Comparison of ENCODE assay signal across 15 cellular contexts in genomic region chr16:49987381-49987780, GRCh38. TPM values are rescaled to one million over a fixed set of nuclear protein-coding genes. Genes with fewer than 3 reads are reported as not detected.
DNase-seq lines count a peak whose midpoint lies in the region; ATAC-seq and TF ChIP-seq lines count a peak whose summit lies in the region.
"Had no signal": no experiment of that assay in that cellular context is flagged by ENCODE, and none has a peak within 500 bp of the region (broad histone marks: within the 10 kb centered on the region; RNA-seq: fewer than 3 reads in every experiment).

No MANE protein-coding gene starts in this region.

- no peaks in the 10 kb centered on the region for H3K9me3 Mint-ChIP-seq in activated CD8-positive, alpha-beta memory T cell treated with anti-CD3 and anti-CD28 coated beads, Interleukin-2, amount 10 ng/mL, durations not matched to agents 7 days and 5 days (ENCODE audit: low read depth)
- H3K9me3 Mint-ChIP-seq in stimulated activated naive CD8-positive, alpha-beta T cell treated with anti-CD3 and anti-CD28 coated beads, Interleukin-15, amount 100 ng/mL, for 72 hours = no peaks in the 10 kb centered on the region
- H3K9me3 Mint-ChIP-seq in activated T-helper 17 cell treated with anti-CD3 and anti-CD28 coated beads, Interleukin-2, amount 50 U/mL, for 72 hours = no peaks in the 10 kb centered on the region
- no peaks in the 10 kb centered on the region for H3K9me3 Mint-ChIP-seq in stimulated activated effector memory CD8-positive, alpha-beta T cell treated with anti-CD3 and anti-CD28 coated beads, Interleukin-12 subunit alpha, Interleukin-12 subunit beta, amount 100 ng/mL, for 72 hours
- H3K9me3 Mint-ChIP-seq: CD8-positive, alpha-beta T cell; H9 had no signal

- no peak for DNase-seq in activated CD8-positive, alpha-beta memory T cell treated with anti-CD3 and anti-CD28 coated beads, Interleukin-2, amount 10 ng/mL, durations not matched to agents 7 days and 5 days
- no peak for DNase-seq in activated CD8-positive, alpha-beta memory T cell treated with anti-CD3 and anti-CD28 coated beads, Interleukin-2, amount 50 U/mL, for 4 hours
- DNase-seq in stimulated activated naive CD8-positive, alpha-beta T cell treated with anti-CD3 and anti-CD28 coated beads, Interleukin-15, amount 100 ng/mL, for 72 hours = no peak
- DNase-seq in stimulated activated naive CD8-positive, alpha-beta T cell treated with anti-CD3 and anti-CD28 coated beads, Interleukin-15, Interleukin-2, amounts not matched to agents 100 U/mL and 50 U/mL, for 24 hours = no peak
- no peak for DNase-seq in stimulated activated effector memory CD8-positive, alpha-beta T cell treated with anti-CD3 and anti-CD28 coated beads, Interleukin-12 subunit alpha, Interleukin-12 subunit beta, amount 100 ng/mL, for 72 hours (ENCODE audit: low spot score in 2 of 2)
- DNase-seq in foreskin melanocyte = no peak
- DNase-seq: Calu3; CD8-positive, alpha-beta T cell; DMS79 treated with DMSO at 0.1 percent for 48 hours; GF-D8; GOT3; H9 had no signal

- no peaks in the 10 kb centered on the region for H3K36me3 Mint-ChIP-seq in activated CD8-positive, alpha-beta memory T cell treated with anti-CD3 and anti-CD28 coated beads, Interleukin-2, amount 10 ng/mL, durations not matched to agents 7 days and 5 days
- H3K36me3 Mint-ChIP-seq in activated T-helper 17 cell treated with anti-CD3 and anti-CD28 coated beads, Interleukin-2, amount 50 U/mL, for 72 hours (ENCODE audit: low read depth) = no peaks in the 10 kb centered on the region
- H3K36me3 Mint-ChIP-seq in stimulated activated effector memory CD8-positive, alpha-beta T cell treated with anti-CD3 and anti-CD28 coated beads, Interleukin-12 subunit alpha, Interleukin-12 subunit beta, amount 100 ng/mL, for 72 hours = no peaks in the 10 kb centered on the region
- H3K36me3 Mint-ChIP-seq: CD8-positive, alpha-beta T cell had no signal

- no peaks in the 10 kb centered on the region for H3K27me3 Mint-ChIP-seq in activated CD8-positive, alpha-beta memory T cell treated with anti-CD3 and anti-CD28 coated beads, Interleukin-2, amount 10 ng/mL, durations not matched to agents 7 days and 5 days
- H3K27me3 Mint-ChIP-seq in stimulated activated naive CD8-positive, alpha-beta T cell treated with anti-CD3 and anti-CD28 coated beads, Interleukin-15, amount 100 ng/mL, for 72 hours = no peaks in the 10 kb centered on the region
- no peaks in the 10 kb centered on the region for H3K27me3 Mint-ChIP-seq in activated T-helper 17 cell treated with anti-CD3 and anti-CD28 coated beads, Interleukin-2, amount 50 U/mL, for 72 hours

- ATAC-seq in activated CD8-positive, alpha-beta memory T cell treated with anti-CD3 and anti-CD28 coated beads, Interleukin-2, amount 10 ng/mL, durations not matched to agents 7 days and 5 days = peak; percentile 56
- ATAC-seq in stimulated activated naive CD8-positive, alpha-beta T cell treated with anti-CD3 and anti-CD28 coated beads, Interleukin-15, amount 100 ng/mL, for 72 hours = peak; percentile 82
- no peak for ATAC-seq in stimulated activated naive CD8-positive, alpha-beta T cell treated with anti-CD3 and anti-CD28 coated beads, Interleukin-15, Interleukin-2, amounts not matched to agents 100 U/mL and 50 U/mL, for 24 hours
- peak; percentile 81 for ATAC-seq in activated T-helper 17 cell treated with anti-CD3 and anti-CD28 coated beads, Interleukin-2, amount 50 U/mL, for 72 hours (replicated peaks)
- peak; percentile 85 for ATAC-seq in stimulated activated effector memory CD8-positive, alpha-beta T cell treated with anti-CD3 and anti-CD28 coated beads, Interleukin-12 subunit alpha, Interleukin-12 subunit beta, amount 100 ng/mL, for 72 hours
- ATAC-seq in GM18505 (IDR thresholded peaks at IDR 0.05; ENCODE audit: unreplicated experiment) = no peak
- ATAC-seq: CD8-positive, alpha-beta T cell had no signal

- peaks cover 28% of the 10 kb centered on the region for H3K4me1 Mint-ChIP-seq in activated CD8-positive, alpha-beta memory T cell treated with anti-CD3 and anti-CD28 coated beads, Interleukin-2, amount 10 ng/mL, durations not matched to agents 7 days and 5 days
- peaks cover 18% of the 10 kb centered on the region for H3K4me1 Mint-ChIP-seq in stimulated activated naive CD8-positive, alpha-beta T cell treated with anti-CD3 and anti-CD28 coated beads, Interleukin-15, amount 100 ng/mL, for 72 hours
- H3K4me1 Mint-ChIP-seq in activated T-helper 17 cell treated with anti-CD3 and anti-CD28 coated beads, Interleukin-2, amount 50 U/mL, for 72 hours = peaks cover 5% of the 10 kb centered on the region
- H3K4me1 Mint-ChIP-seq in stimulated activated effector memory CD8-positive, alpha-beta T cell treated with anti-CD3 and anti-CD28 coated beads, Interleukin-12 subunit alpha, Interleukin-12 subunit beta, amount 100 ng/mL, for 72 hours = peaks cover 14% of the 10 kb centered on the region
- H3K4me1 Mint-ChIP-seq: B cell had no signal

- H3K27ac Mint-ChIP-seq in activated CD8-positive, alpha-beta memory T cell treated with anti-CD3 and anti-CD28 coated beads, Interleukin-2, amount 10 ng/mL, durations not matched to agents 7 days and 5 days = peak overlapping the region; percentile 45
- H3K27ac Mint-ChIP-seq in stimulated activated naive CD8-positive, alpha-beta T cell treated with anti-CD3 and anti-CD28 coated beads, Interleukin-15, amount 100 ng/mL, for 72 hours = no peak overlapping the region
- peak overlapping the region; percentile 35 for H3K27ac Mint-ChIP-seq in activated T-helper 17 cell treated with anti-CD3 and anti-CD28 coated beads, Interleukin-2, amount 50 U/mL, for 72 hours
- H3K27ac Mint-ChIP-seq in stimulated activated effector memory CD8-positive, alpha-beta T cell treated with anti-CD3 and anti-CD28 coated beads, Interleukin-12 subunit alpha, Interleukin-12 subunit beta, amount 100 ng/mL, for 72 hours = no peak overlapping the region
- H3K27ac Mint-ChIP-seq: B cell; CD8-positive, alpha-beta T cell; H9 had no signal

- no peak overlapping the region for H3K4me3 Mint-ChIP-seq in activated CD8-positive, alpha-beta memory T cell treated with anti-CD3 and anti-CD28 coated beads, Interleukin-2, amount 10 ng/mL, durations not matched to agents 7 days and 5 days
- peak overlapping the region in 1 of 2 donors; percentile 21 for H3K4me3 Mint-ChIP-seq in stimulated activated naive CD8-positive, alpha-beta T cell treated with anti-CD3 and anti-CD28 coated beads, Interleukin-15, amount 100 ng/mL, for 72 hours
- peak overlapping the region; percentile 27 for H3K4me3 Mint-ChIP-seq in activated T-helper 17 cell treated with anti-CD3 and anti-CD28 coated beads, Interleukin-2, amount 50 U/mL, for 72 hours
- H3K4me3 Mint-ChIP-seq in stimulated activated effector memory CD8-positive, alpha-beta T cell treated with anti-CD3 and anti-CD28 coated beads, Interleukin-12 subunit alpha, Interleukin-12 subunit beta, amount 100 ng/mL, for 72 hours = no peak overlapping the region
- H3K4me3 Mint-ChIP-seq: B cell; CD8-positive, alpha-beta T cell; H9 had no signal

- no peak for TF ChIP-seq POLR2A in GM18505 (IDR thresholded peaks at IDR 0.05; ENCODE audit: borderline replicate concordance, extremely low read depth, insufficient read depth, insufficient read length)

- CTCF ChIA-PET in activated CD8-positive, alpha-beta memory T cell treated with anti-CD3 and anti-CD28 coated beads, Interleukin-2, amount 10 ng/mL, durations not matched to agents 7 days and 5 days (lab: Charles Lee) = interaction anchor here (0.7 kb wide), 1 partner anchor 38 kb away, joined by 3 read pairs; the partner anchor contains the start of gene CNEP1R1

RNA-seq across cellular contexts. Expression of gene CNEP1R1, which starts 37.6 kb away (rescaled TPM):
- 10 to 100 TPM; 27.7 to 28.4 TPM for total RNA-seq in activated CD8-positive, alpha-beta memory T cell treated with anti-CD3 and anti-CD28 coated beads, Interleukin-2, amount 10 ng/mL, durations not matched to agents 7 days and 5 days
- 10 to 100 TPM; 22.6 to 24.1 TPM for total RNA-seq in activated T-helper 17 cell treated with anti-CD3 and anti-CD28 coated beads, Interleukin-2, amount 50 U/mL, for 72 hours

Comparison
In these comparisons a context has a peak if more than half of its experiments do, and no peak if none do; other contexts are left out.
1. ATAC-seq: peak in activated CD8-positive, alpha-beta memory T cell treated with anti-CD3 and anti-CD28 coated beads, Interleukin-2, amount 10 ng/mL, durations not matched to agents 7 days and 5 days (single experiment), stimulated activated naive CD8-positive, alpha-beta T cell treated with anti-CD3 and anti-CD28 coated beads, Interleukin-15, amount 100 ng/mL, for 72 hours (single experiment), activated T-helper 17 cell treated with anti-CD3 and anti-CD28 coated beads, Interleukin-2, amount 50 U/mL, for 72 hours (single experiment) and stimulated activated effector memory CD8-positive, alpha-beta T cell treated with anti-CD3 and anti-CD28 coated beads, Interleukin-12 subunit alpha, Interleukin-12 subunit beta, amount 100 ng/mL, for 72 hours (single experiment); none in stimulated activated naive CD8-positive, alpha-beta T cell treated with anti-CD3 and anti-CD28 coated beads, Interleukin-15, Interleukin-2, amounts not matched to agents 100 U/mL and 50 U/mL, for 24 hours (single experiment) and GM18505 (single experiment).
2. H3K27ac Mint-ChIP-seq: peak in activated CD8-positive, alpha-beta memory T cell treated with anti-CD3 and anti-CD28 coated beads, Interleukin-2, amount 10 ng/mL, durations not matched to agents 7 days and 5 days (single experiment) and activated T-helper 17 cell treated with anti-CD3 and anti-CD28 coated beads, Interleukin-2, amount 50 U/mL, for 72 hours (single experiment); none in stimulated activated naive CD8-positive, alpha-beta T cell treated with anti-CD3 and anti-CD28 coated beads, Interleukin-15, amount 100 ng/mL, for 72 hours (0 of 2) and stimulated activated effector memory CD8-positive, alpha-beta T cell treated with anti-CD3 and anti-CD28 coated beads, Interleukin-12 subunit alpha, Interleukin-12 subunit beta, amount 100 ng/mL, for 72 hours (single experiment).